6 cellular contexts compared by ENCODE assay signal in genomic region chr15:65925338-65925737, GRCh38.
"Had no signal": no experiment of that assay in that cellular context is flagged by ENCODE, and none has a peak within 500 bp of the region (broad histone marks: within the 10 kb centered on the region; RNA-seq: fewer than 3 reads in every experiment).

No MANE protein-coding gene starts in this region.

- DNase-seq: GDM1, GF-D8 had no signal

- FAIRE-seq: G401.6, GM12891, GM12892, GM18507 had no signal
